ENCODE assay signal across 8 cellular contexts in genomic region chrX:68831405-68832100, GRCh38. TPM values are rescaled to one million over a fixed set of nuclear protein-coding genes. Genes with fewer than 3 reads are reported as not detected.
A peak's percentile ranks its signal among the peaks of the same experiment; 100 is the strongest.
DNase-seq lines count a peak whose midpoint lies in the region; ATAC-seq and TF ChIP-seq lines count a peak whose summit lies in the region.

No MANE protein-coding gene starts in this region.

- peak overlapping the region; percentile 88 for H3K4me3 ChIP-seq in cardiac muscle cell
- H3K4me3 ChIP-seq in breast epithelium, result peak overlapping the region; percentile 67 to 82 (median 72)
- peak overlapping the region; percentile 36 for H3K4me3 ChIP-seq in lung
- H3K4me3 ChIP-seq in upper lobe of left lung, result peak overlapping the region; percentile 10 to 82 (median 68)

- no peaks in the 10 kb centered on the region for H3K4me1 ChIP-seq in cardiac muscle cell (ENCODE audit: low read depth)
- no peaks in the 10 kb centered on the region for H3K4me1 ChIP-seq in breast epithelium
- peaks cover 2 to 3% of the 10 kb centered on the region in 2 donors for H3K4me1 ChIP-seq in lung (ENCODE audit: control insufficient read depth in 2 of 2, insufficient read depth in 2 of 2, low read length in 2 of 2)
- peaks cover 0 to 9% (median 0%) of the 10 kb centered on the region in 4 donors for H3K4me1 ChIP-seq in upper lobe of left lung

- no peaks in the 10 kb centered on the region for H3K9me3 ChIP-seq in cardiac muscle cell (ENCODE audit: low read depth)
- H3K9me3 ChIP-seq in breast epithelium, result no peaks in the 10 kb centered on the region
- no peaks in the 10 kb centered on the region for H3K9me3 ChIP-seq in lung (ENCODE audit: control insufficient read depth in 2 of 2, insufficient read depth in 1 of 2, low read length in 1 of 2)
- H3K9me3 ChIP-seq in upper lobe of left lung, result no peaks in the 10 kb centered on the region

- H3K27me3 ChIP-seq in cardiac muscle cell (no peaks in the 10 kb centered on the region), breast epithelium (peaks cover 0 to 59% of the 10 kb centered on the region in 2 donors), lung (ENCODE audit: control insufficient read depth, insufficient read depth) (no peaks in the 10 kb centered on the region), upper lobe of left lung (no peaks in the 10 kb centered on the region)

- WGBS in lung, 2 donors, result 28 to 33% methylated on average over 7 of the region's 7 CpGs
- WGBS in upper lobe of left lung, 2 donors, result 33% methylated on average over 7 of the region's 7 CpGs; no CpG with 5 or more reads in 1 of the 2 donors

- H3K27ac ChIP-seq in cardiac muscle cell, result no peak overlapping the region
- peak overlapping the region; percentile 21 to 76 for H3K27ac ChIP-seq in breast epithelium
- peak overlapping the region; percentile 6 to 46 for H3K27ac ChIP-seq in lung (ENCODE audit: low read depth in 1 of 2, low read length in 1 of 2)
- H3K27ac ChIP-seq in upper lobe of left lung, result peak overlapping the region; percentile 80 to 92 (median 90)

- no peak for TF ChIP-seq CTCF in cardiac muscle cell (IDR thresholded peaks at IDR 0.05; ENCODE audit: low read depth, low read length)
- TF ChIP-seq CTCF in breast epithelium (IDR thresholded peaks at IDR 0.05), result no peak
- TF ChIP-seq CTCF in lung (IDR thresholded peaks at IDR 0.05; ENCODE audit: control extremely low read depth, extremely low read depth), result no peak
- no peak for TF ChIP-seq CTCF in upper lobe of left lung (IDR thresholded peaks at IDR 0.05)

- H3K36me3 ChIP-seq in cardiac muscle cell, result no peaks in the 10 kb centered on the region
- H3K36me3 ChIP-seq in breast epithelium, result no peaks in the 10 kb centered on the region
- H3K36me3 ChIP-seq in lung (ENCODE audit: control insufficient read depth in 2 of 2, insufficient read depth in 2 of 2, low read length in 2 of 2), result peaks cover 0 to 3% of the 10 kb centered on the region in 2 donors
- no peaks in the 10 kb centered on the region for H3K36me3 ChIP-seq in upper lobe of left lung

- TF ChIP-seq EP300 in upper lobe of left lung (IDR thresholded peaks at IDR 0.05), result no peak

- DNase-seq in cardiac muscle cell (ENCODE audit: low read depth in 1 of 2, low spot score in 1 of 2), result no peak
- no peak for DNase-seq in left cardiac atrium
- no peak for DNase-seq in breast epithelium (ENCODE audit: low spot score in 2 of 2)
- no peak for DNase-seq in lung (ENCODE audit: low spot score)
- DNase-seq in upper lobe of left lung, result peak in 1 of 2 donors; percentile 12
- DNase-seq in NCI-H2107 treated with DMSO at 0.1 percent for 48 hours (lab: John Stamatoyannopoulos, UW; ENCODE audit: unreplicated experiment), result no peak
- no peak for DNase-seq in NCI-H2081 (lab: John Stamatoyannopoulos, UW)
- DNase-seq in NOMO-1 (lab: John Stamatoyannopoulos, UW; ENCODE audit: unreplicated experiment in 2 of 2), result no peak

- ATAC-seq in left cardiac atrium (no peak), lung (ENCODE audit: insufficient read depth, low FRiP score) (no peak), upper lobe of left lung (ENCODE audit: low FRiP score in 2 of 2) (no peak)

- intact Hi-C loops in left cardiac atrium (cut with DNase I) (loop anchor here in 1 of 2 donors (5.0 kb wide), 1 partner anchor 61 kb away; no protein-coding TSS in a partner anchor), breast epithelium (cut with DNase I; ENCODE audit: low total_unique reads) (loop anchor here (5.0 kb wide), 1 partner anchor 1076 kb away; no protein-coding TSS in a partner anchor)

- no peak for TF ChIP-seq POLR2A in breast epithelium (IDR thresholded peaks at IDR 0.05)
- TF ChIP-seq POLR2A in upper lobe of left lung (IDR thresholded peaks at IDR 0.05), result no peak

RNA-seq across cellular contexts. Expression of gene EFNB1, which starts 2.7 kb away (rescaled TPM):
- total RNA-seq in cardiac muscle cell (43.6 and 46.0 TPM in 2 replicates), left cardiac atrium (10 to 100 TPM; 23.6 to 25.4 TPM), breast epithelium (10 to 100 TPM; 19.2 to 46.5 (median 41.4) TPM), lung (10 to 100 TPM; 41.2 to 58.7 TPM), upper lobe of left lung (10 to 100 TPM; 17.8 to 74.7 (median 40.0) TPM)
- polyA plus RNA-seq in cardiac muscle cell (27.2 and 29.9 TPM in 2 replicates), lung (10 to 100 TPM; 30.4 to 39.5 TPM)

Comparison
In these comparisons a context has a peak if more than half of its experiments do, and no peak if none do; other contexts are left out.
1. H3K4me3 ChIP-seq: peak in every context shown above with its lines; median percentile 88 in cardiac muscle cell; 72 in breast epithelium; 68 in upper lobe of left lung; 36 in lung.